2 cellular contexts compared by ENCODE assay signal in the genomic region with DNA sequence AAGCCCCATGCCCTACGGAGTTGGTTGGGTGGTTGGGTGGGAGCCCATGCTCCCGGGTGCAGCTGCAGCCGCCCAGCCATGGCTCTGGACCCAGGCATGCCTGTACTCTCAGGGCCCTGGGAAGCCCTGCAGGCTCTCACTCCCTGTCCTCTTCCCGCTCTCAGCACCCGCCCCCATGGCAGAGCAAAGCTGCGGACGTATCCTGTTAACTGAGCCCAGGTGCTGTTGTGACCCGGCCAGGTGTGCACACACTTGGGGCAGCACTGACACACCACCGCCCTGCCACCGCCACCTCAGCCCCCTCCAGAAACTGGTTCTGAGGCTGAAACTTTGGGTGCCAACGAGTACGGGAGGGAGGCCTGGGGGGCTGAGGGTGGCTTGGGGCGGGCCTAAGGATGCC.
TF ChIP-seq lines count a peak whose summit lies in the region.

No MANE protein-coding gene starts in this region.

TF ChIP-seq in IMR-90, 13 proteins besides CTCF, POLR2A, EP300 and RAD21 (continued from another document):
- TF ChIP-seq, protein P1, sequence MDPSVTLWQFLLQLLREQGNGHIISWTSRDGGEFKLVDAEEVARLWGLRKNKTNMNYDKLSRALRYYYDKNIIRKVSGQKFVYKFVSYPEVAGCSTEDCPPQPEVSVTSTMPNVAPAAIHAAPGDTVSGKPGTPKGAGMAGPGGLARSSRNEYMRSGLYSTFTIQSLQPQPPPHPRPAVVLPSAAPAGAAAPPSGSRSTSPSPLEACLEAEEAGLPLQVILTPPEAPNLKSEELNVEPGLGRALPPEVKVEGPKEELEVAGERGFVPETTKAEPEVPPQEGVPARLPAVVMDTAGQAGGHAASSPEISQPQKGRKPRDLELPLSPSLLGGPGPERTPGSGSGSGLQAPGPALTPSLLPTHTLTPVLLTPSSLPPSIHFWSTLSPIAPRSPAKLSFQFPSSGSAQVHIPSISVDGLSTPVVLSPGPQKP (IDR thresholded peaks at IDR 0.05; ENCODE audit: borderline replicate concordance, low read depth, low read length) = no peak
- TF ChIP-seq FOS (IDR thresholded peaks at IDR 0.05; ENCODE audit: low read depth, low read length) (no peak), RCOR1 (IDR thresholded peaks at IDR 0.05; ENCODE audit: insufficient replicate concordance, low read length) (no peak), CEBPB (IDR thresholded peaks at IDR 0.05; ENCODE audit: low read depth, low read length) (no peak), SMC3 (IDR thresholded peaks at IDR 0.05; ENCODE audit: low read depth, low read length) (no peak), MXI1 (IDR thresholded peaks at IDR 0.05; ENCODE audit: borderline replicate concordance, low read depth, low read length) (no peak), CHD1 (IDR thresholded peaks at IDR 0.05; ENCODE audit: low read depth, low read length) (no peak), NFE2L2 (IDR thresholded peaks at IDR 0.05; ENCODE audit: low read depth, low read length) (no peak), RFX5 (IDR thresholded peaks at IDR 0.05; ENCODE audit: low read depth, low read length) (no peak)
- TF ChIP-seq, protein P2, sequence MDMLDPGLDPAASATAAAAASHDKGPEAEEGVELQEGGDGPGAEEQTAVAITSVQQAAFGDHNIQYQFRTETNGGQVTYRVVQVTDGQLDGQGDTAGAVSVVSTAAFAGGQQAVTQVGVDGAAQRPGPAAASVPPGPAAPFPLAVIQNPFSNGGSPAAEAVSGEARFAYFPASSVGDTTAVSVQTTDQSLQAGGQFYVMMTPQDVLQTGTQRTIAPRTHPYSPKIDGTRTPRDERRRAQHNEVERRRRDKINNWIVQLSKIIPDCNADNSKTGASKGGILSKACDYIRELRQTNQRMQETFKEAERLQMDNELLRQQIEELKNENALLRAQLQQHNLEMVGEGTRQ (IDR thresholded peaks at IDR 0.05; ENCODE audit: low read depth, low read length) = no peak

TF ChIP-seq in WTC11, 78 proteins besides CTCF, POLR2A, EP300 and RAD21 (continued from another document):
- no peak for TF ChIP-seq TEAD1 (CRISPR knock-in tag; IDR thresholded peaks at IDR 0.05)
- TF ChIP-seq, protein P3, sequence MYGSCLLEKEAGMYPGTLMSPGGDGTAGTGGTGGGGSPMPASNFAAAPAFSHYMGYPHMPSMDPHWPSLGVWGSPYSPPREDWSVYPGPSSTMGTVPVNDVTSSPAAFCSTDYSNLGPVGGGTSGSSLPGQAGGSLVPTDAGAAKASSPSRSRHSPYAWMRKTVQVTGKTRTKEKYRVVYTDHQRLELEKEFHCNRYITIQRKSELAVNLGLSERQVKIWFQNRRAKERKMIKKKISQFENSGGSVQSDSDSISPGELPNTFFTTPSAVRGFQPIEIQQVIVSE (CRISPR knock-in tag; IDR thresholded peaks at IDR 0.05; ENCODE audit: borderline replicate concordance) = no peak
- TF ChIP-seq, protein P4, sequence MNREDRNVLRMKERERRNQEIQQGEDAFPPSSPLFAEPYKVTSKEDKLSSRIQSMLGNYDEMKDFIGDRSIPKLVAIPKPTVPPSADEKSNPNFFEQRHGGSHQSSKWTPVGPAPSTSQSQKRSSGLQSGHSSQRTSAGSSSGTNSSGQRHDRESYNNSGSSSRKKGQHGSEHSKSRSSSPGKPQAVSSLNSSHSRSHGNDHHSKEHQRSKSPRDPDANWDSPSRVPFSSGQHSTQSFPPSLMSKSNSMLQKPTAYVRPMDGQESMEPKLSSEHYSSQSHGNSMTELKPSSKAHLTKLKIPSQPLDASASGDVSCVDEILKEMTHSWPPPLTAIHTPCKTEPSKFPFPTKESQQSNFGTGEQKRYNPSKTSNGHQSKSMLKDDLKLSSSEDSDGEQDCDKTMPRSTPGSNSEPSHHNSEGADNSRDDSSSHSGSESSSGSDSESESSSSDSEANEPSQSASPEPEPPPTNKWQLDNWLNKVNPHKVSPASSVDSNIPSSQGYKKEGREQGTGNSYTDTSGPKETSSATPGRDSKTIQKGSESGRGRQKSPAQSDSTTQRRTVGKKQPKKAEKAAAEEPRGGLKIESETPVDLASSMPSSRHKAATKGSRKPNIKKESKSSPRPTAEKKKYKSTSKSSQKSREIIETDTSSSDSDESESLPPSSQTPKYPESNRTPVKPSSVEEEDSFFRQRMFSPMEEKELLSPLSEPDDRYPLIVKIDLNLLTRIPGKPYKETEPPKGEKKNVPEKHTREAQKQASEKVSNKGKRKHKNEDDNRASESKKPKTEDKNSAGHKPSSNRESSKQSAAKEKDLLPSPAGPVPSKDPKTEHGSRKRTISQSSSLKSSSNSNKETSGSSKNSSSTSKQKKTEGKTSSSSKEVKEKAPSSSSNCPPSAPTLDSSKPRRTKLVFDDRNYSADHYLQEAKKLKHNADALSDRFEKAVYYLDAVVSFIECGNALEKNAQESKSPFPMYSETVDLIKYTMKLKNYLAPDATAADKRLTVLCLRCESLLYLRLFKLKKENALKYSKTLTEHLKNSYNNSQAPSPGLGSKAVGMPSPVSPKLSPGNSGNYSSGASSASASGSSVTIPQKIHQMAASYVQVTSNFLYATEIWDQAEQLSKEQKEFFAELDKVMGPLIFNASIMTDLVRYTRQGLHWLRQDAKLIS (CRISPR knock-in tag; IDR thresholded peaks at IDR 0.05; ENCODE audit: borderline replicate concordance) = no peak
- no peak for TF ChIP-seq ZNF121 (CRISPR knock-in tag; IDR thresholded peaks at IDR 0.05)
- no peak for TF ChIP-seq EMX1 (CRISPR knock-in tag; IDR thresholded peaks at IDR 0.05)
- TF ChIP-seq, protein P2 (CRISPR knock-in tag; IDR thresholded peaks at IDR 0.05) = no peak
- no peak for TF ChIP-seq ESRRA (CRISPR knock-in tag; IDR thresholded peaks at IDR 0.05; ENCODE audit: borderline replicate concordance)
- TF ChIP-seq GRHL2 (CRISPR knock-in tag; IDR thresholded peaks at IDR 0.05; ENCODE audit: insufficient replicate concordance, severe bottlenecking) = no peak
- TF ChIP-seq, protein P5, sequence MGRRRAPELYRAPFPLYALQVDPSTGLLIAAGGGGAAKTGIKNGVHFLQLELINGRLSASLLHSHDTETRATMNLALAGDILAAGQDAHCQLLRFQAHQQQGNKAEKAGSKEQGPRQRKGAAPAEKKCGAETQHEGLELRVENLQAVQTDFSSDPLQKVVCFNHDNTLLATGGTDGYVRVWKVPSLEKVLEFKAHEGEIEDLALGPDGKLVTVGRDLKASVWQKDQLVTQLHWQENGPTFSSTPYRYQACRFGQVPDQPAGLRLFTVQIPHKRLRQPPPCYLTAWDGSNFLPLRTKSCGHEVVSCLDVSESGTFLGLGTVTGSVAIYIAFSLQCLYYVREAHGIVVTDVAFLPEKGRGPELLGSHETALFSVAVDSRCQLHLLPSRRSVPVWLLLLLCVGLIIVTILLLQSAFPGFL (CRISPR knock-in tag; IDR thresholded peaks at IDR 0.05; ENCODE audit: borderline replicate concordance) = no peak
TF ChIP-seq in WTC11: peak in this region for 0.
